In genomic region chr3:10977864-10978510, GRCh38 we compare ENCODE assay signal across 20 cellular contexts. TPM values are rescaled to one million over a fixed set of nuclear protein-coding genes. Genes with fewer than 3 reads are reported as not detected.
DNase-seq lines count a peak whose midpoint lies in the region; TF ChIP-seq lines count a peak whose summit lies in the region.
"Had no signal": no experiment of that assay in that cellular context is flagged by ENCODE, and none has a peak within 500 bp of the region (broad histone marks: within the 10 kb centered on the region; RNA-seq: fewer than 3 reads in every experiment).

No MANE protein-coding gene starts in this region.

- no peaks in the 10 kb centered on the region for H3K9me3 ChIP-seq in spleen
- H3K9me3 ChIP-seq: BE2C, left lung, transverse colon had no signal

- TF ChIP-seq POLR2A in spleen (IDR thresholded peaks at IDR 0.05) = no peak

- H3K27me3 ChIP-seq in spleen (replicated peaks in 1 of 7) = peaks cover 0 to 57% (median 0%) of the 10 kb centered on the region in 7 donors
- H3K27me3 ChIP-seq: BE2C had no signal

- peaks cover 0 to 1% (median under 1%) of the 10 kb centered on the region in 6 donors for H3K4me1 ChIP-seq in spleen
- H3K4me1 ChIP-seq: BE2C had no signal

- peak overlapping the region; percentile 85 for H3K27ac ChIP-seq in caudate nucleus (ENCODE audit: low read depth, low read length)
- H3K27ac ChIP-seq in spleen = no peak overlapping the region
- H3K27ac ChIP-seq: left lung, transverse colon had no signal

- no peak for TF ChIP-seq CTCF in spleen (IDR thresholded peaks at IDR 0.05 in 8 of 11, conservative IDR thresholded peaks at IDR 0.05 in 3 of 11)

- WGBS in spleen, 5 donors = 46 to 57% (median 48%) methylated on average over 10 of the region's 10 CpGs

- intact Hi-C loops in spleen (cut with DNase I; ENCODE audit: low total_unique reads) = no loop called here

- peak; percentile 75 for DNase-seq in HS-27A (ENCODE audit: low read depth)
- DNase-seq in caudate nucleus (lab: John Stamatoyannopoulos, UW) = peak in 42 of 61 donors; percentile 27 to 93 (median 56)
- DNase-seq in left kidney (ENCODE audit: low read depth, low spot score) = peak; percentile 53
- DNase-seq in spleen = peak; percentile 18
- DNase-seq in DMS114 treated with DMSO at 0.1 percent for 48 hours (lab: John Stamatoyannopoulos, UW; ENCODE audit: unreplicated experiment) = no peak
- no peak for DNase-seq in activated CD8-positive, alpha-beta memory T cell treated with anti-CD3 and anti-CD28 coated beads for 24 hours
- no peak for DNase-seq in NCI-H146 (lab: John Stamatoyannopoulos, UW)
- DNase-seq in foreskin melanocyte = no peak
- DNase-seq: activated B cell treated with CpG ODN at 0.5 μM for 24 hours; BE2C; DMS153; left lung; NCI-H1694 treated with DMSO at 0.1 percent for 48 hours; NCI-H446 treated with DMSO at 0.1 percent for 48 hours; Right ventricle myocardium superior; stimulated activated CD4-positive, alpha-beta T cell treated with anti-CD3 and anti-CD28 coated beads, Interleukin-12 subunit alpha, Interleukin-12 subunit beta, amount 100 ng/mL, for 4 hours; stimulated activated naive CD4-positive, alpha-beta T cell; transverse colon had no signal

- no peaks in the 10 kb centered on the region for H3K36me3 ChIP-seq in spleen
- H3K36me3 ChIP-seq: BE2C, left lung, transverse colon had no signal

- no peak overlapping the region for H3K4me3 ChIP-seq in spleen
- H3K4me3 ChIP-seq: left lung, transverse colon had no signal

RNA-seq across cellular contexts. Expression of gene SLC6A1, which starts 14.6 kb away (rescaled TPM):
- 1 to 10 TPM in 5 of 7 donors, under 1 TPM in 2; 0.20 to 3.0 (median 1.2) TPM for total RNA-seq in spleen
- under 1 TPM; 0.11 to 0.45 (median 0.13) TPM for polyA plus RNA-seq in spleen
- total RNA-seq: activated B cell treated with CpG ODN at 0.5 μM for 24 hours; HT-29; T-helper 1 cell treated with Interleukin-12 subunit alpha and Interleukin-12 subunit beta and Interleukin-4 antibody, amounts not matched to agents 30 ng/mL and 1 ng/mL, for 36 hours had no signal

Comparison
In these comparisons a context has a peak if more than half of its experiments do, and no peak if none do; other contexts are left out.
1. DNase-seq: peak in HS-27A (single experiment), caudate nucleus (42 of 61), left kidney (single experiment) and spleen (single experiment); none in DMS114 treated with DMSO at 0.1 percent for 48 hours (single experiment), activated CD8-positive, alpha-beta memory T cell treated with anti-CD3 and anti-CD28 coated beads for 24 hours (single experiment), NCI-H146 (single experiment) and foreskin melanocyte (single experiment).